ENCODE assay signal across 25 cellular contexts in genomic region chr9:30757723-30758122, GRCh38.
"Had no signal": no experiment of that assay in that cellular context is flagged by ENCODE, and none has a peak within 500 bp of the region (broad histone marks: within the 10 kb centered on the region; RNA-seq: fewer than 3 reads in every experiment).

No MANE protein-coding gene starts in this region.

- H3K27ac Mint-ChIP-seq: activated CD8-positive, alpha-beta memory T cell treated with anti-CD3 and anti-CD28 coated beads, Interleukin-2, amount 10 ng/mL, durations not matched to agents 7 days and 5 days; activated naive CD8-positive, alpha-beta T cell treated with anti-CD3 and anti-CD28 coated beads, Interleukin-2, amount 10 ng/mL, durations not matched to agents 7 days and 5 days; activated T-cell treated with anti-CD3 and anti-CD28 coated beads, Interleukin-2, amount 50 U/mL, for 24 hours; activated T-helper 17 cell treated with anti-CD3 and anti-CD28 coated beads, Interleukin-2, amount 50 U/mL, for 72 hours; T-helper 17 cell; WTC11 had no signal

- H3K4me1 Mint-ChIP-seq: activated CD8-positive, alpha-beta memory T cell treated with anti-CD3 and anti-CD28 coated beads, Interleukin-2, amount 10 ng/mL, durations not matched to agents 7 days and 5 days; activated naive CD8-positive, alpha-beta T cell treated with anti-CD3 and anti-CD28 coated beads, Interleukin-2, amount 10 ng/mL, durations not matched to agents 7 days and 5 days; activated T-helper 17 cell treated with anti-CD3 and anti-CD28 coated beads, Interleukin-2, amount 50 U/mL, for 72 hours; T-helper 17 cell had no signal

- H3K9me3 ChIP-seq: adrenal gland, MG63, Peyer's patch, SJSA1 had no signal

- H3K27me3 ChIP-seq: adrenal gland, MG63, Peyer's patch, SJSA1 had no signal

- H3K4me1 ChIP-seq: adrenal gland, Peyer's patch, SJSA1 had no signal

- H3K4me3 ChIP-seq: adrenal gland, MG63, Peyer's patch, SJSA1 had no signal

- H3K4me3 Mint-ChIP-seq: activated CD8-positive, alpha-beta memory T cell treated with anti-CD3 and anti-CD28 coated beads, Interleukin-2, amount 10 ng/mL, durations not matched to agents 7 days and 5 days; activated naive CD8-positive, alpha-beta T cell treated with anti-CD3 and anti-CD28 coated beads, Interleukin-2, amount 10 ng/mL, durations not matched to agents 7 days and 5 days; activated T-cell treated with anti-CD3 and anti-CD28 coated beads, Interleukin-2, amount 50 U/mL, for 24 hours; activated T-helper 17 cell treated with anti-CD3 and anti-CD28 coated beads, Interleukin-2, amount 50 U/mL, for 72 hours; T-helper 17 cell; WTC11 had no signal

- H3K36me3 Mint-ChIP-seq: activated CD8-positive, alpha-beta memory T cell treated with anti-CD3 and anti-CD28 coated beads, Interleukin-2, amount 10 ng/mL, durations not matched to agents 7 days and 5 days; activated naive CD8-positive, alpha-beta T cell treated with anti-CD3 and anti-CD28 coated beads, Interleukin-2, amount 10 ng/mL, durations not matched to agents 7 days and 5 days had no signal

- DNase-seq: activated CD4-positive, alpha-beta T cell treated with anti-CD3 and anti-CD28 coated beads for 48 hours; activated CD4-positive, alpha-beta T cell treated with anti-CD3 and anti-CD28 coated beads, Interleukin-2, amount 50 U/mL, for 48 hours; activated CD4-positive, CD25-positive, alpha-beta regulatory T cell treated with anti-CD3 and anti-CD28 coated beads, Interleukin-2, amount 50 U/mL, for 72 hours; activated CD8-positive, alpha-beta memory T cell treated with anti-CD3 and anti-CD28 coated beads, Interleukin-2, amount 10 ng/mL, durations not matched to agents 7 days and 5 days; activated naive CD4-positive, alpha-beta T cell treated with anti-CD3 and anti-CD28 coated beads, Interleukin-2, amount 50 U/mL, for 16 hours; activated naive CD8-positive, alpha-beta T cell treated with anti-CD3 and anti-CD28 coated beads, Interleukin-2, amount 10 ng/mL, durations not matched to agents 7 days and 5 days; activated T-cell treated with anti-CD3 and anti-CD28 coated beads, Interleukin-2, amount 50 U/mL, for 24 hours; adrenal gland; anterior cingulate cortex; MG63; MV-4-11; NCI-H1092 treated with DMSO at 0.1 percent for 48 hours; NCI-H1417 treated with DMSO at 0.1 percent for 48 hours; NCI-H1694; NCI-H2029; NCI-H2107; NCI-H510A treated with DMSO at 0.1 percent for 48 hours; SHP77; T-helper 17 cell; T-helper 9 cell had no signal

- H3K27me3 Mint-ChIP-seq: activated CD8-positive, alpha-beta memory T cell treated with anti-CD3 and anti-CD28 coated beads, Interleukin-2, amount 10 ng/mL, durations not matched to agents 7 days and 5 days; activated naive CD8-positive, alpha-beta T cell treated with anti-CD3 and anti-CD28 coated beads, Interleukin-2, amount 10 ng/mL, durations not matched to agents 7 days and 5 days; activated T-cell treated with anti-CD3 and anti-CD28 coated beads, Interleukin-2, amount 50 U/mL, for 24 hours; activated T-helper 17 cell treated with anti-CD3 and anti-CD28 coated beads, Interleukin-2, amount 50 U/mL, for 72 hours; T-helper 17 cell had no signal

- H3K27ac ChIP-seq: adrenal gland, Peyer's patch, RWPE1, SJSA1 had no signal

- H3K36me3 ChIP-seq: adrenal gland, MG63, Peyer's patch, SJSA1 had no signal

- ATAC-seq: activated CD8-positive, alpha-beta memory T cell treated with anti-CD3 and anti-CD28 coated beads, Interleukin-2, amount 10 ng/mL, durations not matched to agents 7 days and 5 days; activated T-helper 17 cell treated with anti-CD3 and anti-CD28 coated beads, Interleukin-2, amount 50 U/mL, for 72 hours; T-helper 17 cell; WTC11 had no signal

- H3K9me3 Mint-ChIP-seq: activated naive CD8-positive, alpha-beta T cell treated with anti-CD3 and anti-CD28 coated beads, Interleukin-2, amount 10 ng/mL, durations not matched to agents 7 days and 5 days; activated T-cell treated with anti-CD3 and anti-CD28 coated beads, Interleukin-2, amount 50 U/mL, for 24 hours; activated T-helper 17 cell treated with anti-CD3 and anti-CD28 coated beads, Interleukin-2, amount 50 U/mL, for 72 hours had no signal
